In the genomic region with DNA sequence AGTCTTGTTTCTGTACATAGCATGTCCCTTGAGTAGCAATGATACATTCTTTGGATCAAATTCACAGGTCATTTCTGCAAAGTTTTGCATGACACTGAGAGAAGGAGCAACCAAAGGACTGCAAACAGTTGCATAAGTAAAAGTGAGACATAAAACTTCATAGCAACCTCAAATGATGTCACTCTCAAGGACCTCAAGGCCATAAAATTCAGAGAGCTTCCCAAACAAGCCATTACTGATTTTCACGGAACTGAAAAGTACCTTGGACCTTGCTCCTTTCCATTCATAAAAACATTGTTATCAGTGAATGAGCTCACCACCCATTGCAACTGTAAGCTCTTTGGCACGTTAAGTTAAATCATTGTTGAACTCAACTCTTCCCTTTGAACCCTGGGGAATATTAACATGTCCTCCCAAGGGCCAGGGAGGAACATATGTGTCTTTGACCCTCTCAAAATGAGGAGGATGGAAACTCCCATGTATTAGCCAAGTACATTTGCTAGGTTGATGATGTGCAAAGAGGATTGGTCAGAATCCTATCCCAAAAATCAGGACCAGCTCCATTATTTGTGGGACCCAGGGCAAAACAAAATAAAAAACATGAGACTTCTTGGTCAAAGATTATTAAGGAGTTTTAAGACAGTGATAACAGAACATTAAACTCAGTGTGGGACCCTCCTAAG, we compare ENCODE assay signal across 30 cellular contexts.
DNase-seq lines count a peak whose midpoint lies in the region; ATAC-seq, FAIRE-seq and TF ChIP-seq lines count a peak whose summit lies in the region.
"Had no signal": no experiment of that assay in that cellular context is flagged by ENCODE, and none has a peak within 500 bp of the region (broad histone marks: within the 10 kb centered on the region; RNA-seq: fewer than 3 reads in every experiment).

No MANE protein-coding gene starts in this region.

- POLR2A ChIA-PET in Caco-2 (lab: Charles Lee) = interaction anchor here (0.6 to 1.5 kb wide), 3 partner anchors 14 to 1049 kb away, joined by 3 read pairs; partner anchors contain the start of gene GAN

- ATAC-seq in pancreas (peak; percentile 66 to 92 (median 90)), GM21367 (IDR thresholded peaks at IDR 0.05; ENCODE audit: unreplicated experiment) (no peak), GM21381 (IDR thresholded peaks at IDR 0.05; ENCODE audit: unreplicated experiment) (no peak)
- ATAC-seq: stimulated activated naive CD8-positive, alpha-beta T cell treated with anti-CD3 and anti-CD28 coated beads, Interleukin-15, amount 100 ng/mL, for 72 hours had no signal

- H3K9me3 ChIP-seq in Caco-2 (no peaks in the 10 kb centered on the region), pancreas (no peaks in the 10 kb centered on the region)
- H3K9me3 ChIP-seq: neutrophil, tibial artery had no signal

- TF ChIP-seq CTCF in Caco-2 (IDR thresholded peaks at IDR 0.05; ENCODE audit: insufficient read depth in 1 of 2, low read depth in 1 of 2, low read length in 1 of 2, severe bottlenecking in 1 of 2, unreplicated experiment in 1 of 2) (no peak), pancreas (IDR thresholded peaks at IDR 0.05) (no peak), D721Med (IDR thresholded peaks at IDR 0.05; ENCODE audit: insufficient read depth, missing control alignments) (no peak)

- peak overlapping the region; percentile 96 for H3K27ac Mint-ChIP-seq in Caco-2 (ENCODE audit: unreplicated experiment)
- no peak overlapping the region for H3K27ac Mint-ChIP-seq in activated CD4-positive, alpha-beta T cell treated with anti-CD3 and anti-CD28 coated beads, Interleukin-2, amount 10 ng/mL, durations not matched to agents 24 days and 14 days
- H3K27ac Mint-ChIP-seq: activated naive CD4-positive, alpha-beta T cell treated with anti-CD3 and anti-CD28 coated beads, Interleukin-2, amount 10 ng/mL, durations not matched to agents 7 days and 5 days had no signal

- H3K4me1 ChIP-seq in Caco-2 = peaks cover 47% of the 10 kb centered on the region
- peaks cover 0 to 5% (median 4%) of the 10 kb centered on the region in 3 donors for H3K4me1 ChIP-seq in pancreas
- H3K4me1 ChIP-seq: tibial artery had no signal

- FAIRE-seq in RCC 7860 (lab: Jason Lieb, UNC) (no peak), islet of Langerhans (lab: Jason Lieb, UNC) (peak; percentile 78), pancreas (lab: Jason Lieb, UNC) (peak; percentile 49), D721Med (lab: Jason Lieb, UNC) (no peak)
- FAIRE-seq: A204.1, endothelial cell of umbilical vein had no signal

- intact Hi-C loops in Caco-2 (cut with micrococcal nuclease; ENCODE audit: unreplicated experiment) = loop anchor here (1.0 to 10.0 kb wide), 3 partner anchors 35 to 511 kb away; no protein-coding TSS in a partner anchor
- intact Hi-C loops in pancreas (cut with DNase I) = no loop called here
- intact Hi-C loops in activated CD4-positive, alpha-beta T cell treated with anti-CD3 and anti-CD28 coated beads, Interleukin-2, amount 10 ng/mL, durations not matched to agents 24 days and 14 days (cut with micrococcal nuclease) = no loop called here

- BruUV-seq in Caco-2 (replicated peaks; lab: Mats Ljungman, UMichigan) = no TSS peak

- H3K27ac ChIP-seq in pancreas = peak overlapping the region in 1 of 4 donors; percentile 38
- H3K27ac ChIP-seq: neutrophil, tibial artery had no signal

- no peaks in the 10 kb centered on the region for H3K36me3 ChIP-seq in Caco-2 (ENCODE audit: control insufficient read depth, insufficient read depth, low read length)
- H3K36me3 ChIP-seq in pancreas = no peaks in the 10 kb centered on the region
- H3K36me3 ChIP-seq: neutrophil, tibial artery had no signal

- peaks cover 7% of the 10 kb centered on the region for H3K36me3 Mint-ChIP-seq in Caco-2 (ENCODE audit: insufficient read depth, unreplicated experiment)
- no peaks in the 10 kb centered on the region for H3K36me3 Mint-ChIP-seq in activated CD4-positive, alpha-beta T cell treated with anti-CD3 and anti-CD28 coated beads, Interleukin-2, amount 10 ng/mL, durations not matched to agents 24 days and 14 days (ENCODE audit: low read depth)
- H3K36me3 Mint-ChIP-seq: activated naive CD4-positive, alpha-beta T cell treated with anti-CD3 and anti-CD28 coated beads, Interleukin-2, amount 10 ng/mL, durations not matched to agents 7 days and 5 days had no signal

- 12 to 16% methylated on average over 2 of the region's 2 CpGs for WGBS in pancreas, 2 donors

- H3K27me3 Mint-ChIP-seq in Caco-2 (ENCODE audit: insufficient read depth, unreplicated experiment) = no peaks in the 10 kb centered on the region
- peaks cover 3% of the 10 kb centered on the region for H3K27me3 Mint-ChIP-seq in activated CD4-positive, alpha-beta T cell treated with anti-CD3 and anti-CD28 coated beads, Interleukin-2, amount 10 ng/mL, durations not matched to agents 24 days and 14 days
- H3K27me3 Mint-ChIP-seq: activated naive CD4-positive, alpha-beta T cell treated with anti-CD3 and anti-CD28 coated beads, Interleukin-2, amount 10 ng/mL, durations not matched to agents 7 days and 5 days had no signal

- H3K27me3 ChIP-seq in Caco-2 (replicated peaks; ENCODE audit: control insufficient read depth, insufficient read depth, low read length) = no peaks in the 10 kb centered on the region
- H3K27me3 ChIP-seq in pancreas = no peaks in the 10 kb centered on the region
- H3K27me3 ChIP-seq: neutrophil, tibial artery had no signal

- H3K4me3 ChIP-seq in Caco-2 (ENCODE audit: low read depth, low read length) = no peak overlapping the region
- H3K4me3 ChIP-seq in pancreas = no peak overlapping the region
- H3K4me3 ChIP-seq: lung, tibial artery had no signal

- CTCF ChIA-PET in Caco-2 (lab: Charles Lee) = interaction anchor here (0.5 to 1.5 kb wide), 8 partner anchors 11 to 262 kb away, joined by 3 to 6 read pairs (median 3); no protein-coding TSS in a partner anchor

- DNase-seq in Caco-2 (peak; percentile 69 to 84), RCC 7860 (ENCODE audit: low spot score) (peak; percentile 68), pancreas (no peak), D721Med (ENCODE audit: insufficient read length, low spot score) (no peak)
- no peak for DNase-seq in activated CD4-positive, alpha-beta T cell treated with anti-CD3 and anti-CD28 coated beads, Interleukin-2, amount 10 ng/mL, durations not matched to agents 24 days and 14 days
- DNase-seq: activated CD4-positive, alpha-beta T cell treated with anti-CD3 and anti-CD28 coated beads for 1 hour; activated naive CD4-positive, alpha-beta T cell treated with anti-CD3 and anti-CD28 coated beads, Interleukin-2, amount 10 ng/mL, durations not matched to agents 7 days and 5 days; activated T-cell treated with anti-CD3 and anti-CD28 coated beads, Interleukin-2, amount 50 U/mL, for 48 hours; C1 segment of cervical spinal cord; DMS 273 treated with DMSO at 0.1 percent for 48 hours; foreskin fibroblast; GDM1; hippocampal formation; Karpas-422; NCI-H1048; NCI-H1930; NCI-H2227 treated with DMSO at 0.1 percent for 48 hours; NCI-H82; SHP77; stimulated activated CD4-positive, alpha-beta T cell treated with anti-CD3 and anti-CD28 coated beads, Interleukin-12 subunit alpha, Interleukin-12 subunit beta, amount 100 ng/mL, for 4 hours; stimulated activated CD4-positive, alpha-beta T cell treated with anti-CD3 and anti-CD28 coated beads, Interleukin-4, amount 100 ng/mL, for 4 hours; stimulated activated naive CD8-positive, alpha-beta T cell treated with anti-CD3 and anti-CD28 coated beads, Interleukin-15, amount 100 ng/mL, for 72 hours; tibial artery had no signal

- H3K9me3 Mint-ChIP-seq in Caco-2 (ENCODE audit: unreplicated experiment) = peaks cover 18% of the 10 kb centered on the region
- H3K9me3 Mint-ChIP-seq in activated CD4-positive, alpha-beta T cell treated with anti-CD3 and anti-CD28 coated beads, Interleukin-2, amount 10 ng/mL, durations not matched to agents 24 days and 14 days = no peaks in the 10 kb centered on the region
- H3K9me3 Mint-ChIP-seq: activated naive CD4-positive, alpha-beta T cell treated with anti-CD3 and anti-CD28 coated beads, Interleukin-2, amount 10 ng/mL, durations not matched to agents 7 days and 5 days; stimulated activated naive CD8-positive, alpha-beta T cell treated with anti-CD3 and anti-CD28 coated beads, Interleukin-15, amount 100 ng/mL, for 72 hours had no signal

- H3K4me1 Mint-ChIP-seq in Caco-2 (ENCODE audit: low read depth, unreplicated experiment) = peaks cover 45% of the 10 kb centered on the region
- H3K4me1 Mint-ChIP-seq in activated CD4-positive, alpha-beta T cell treated with anti-CD3 and anti-CD28 coated beads, Interleukin-2, amount 10 ng/mL, durations not matched to agents 24 days and 14 days = peaks cover 3% of the 10 kb centered on the region
- H3K4me1 Mint-ChIP-seq: activated naive CD4-positive, alpha-beta T cell treated with anti-CD3 and anti-CD28 coated beads, Interleukin-2, amount 10 ng/mL, durations not matched to agents 7 days and 5 days had no signal

- H3K4me3 Mint-ChIP-seq in Caco-2 (ENCODE audit: unreplicated experiment) = peak overlapping the region; percentile 71
- H3K4me3 Mint-ChIP-seq in activated CD4-positive, alpha-beta T cell treated with anti-CD3 and anti-CD28 coated beads, Interleukin-2, amount 10 ng/mL, durations not matched to agents 24 days and 14 days = no peak overlapping the region
- H3K4me3 Mint-ChIP-seq: activated naive CD4-positive, alpha-beta T cell treated with anti-CD3 and anti-CD28 coated beads, Interleukin-2, amount 10 ng/mL, durations not matched to agents 7 days and 5 days; stimulated activated naive CD8-positive, alpha-beta T cell treated with anti-CD3 and anti-CD28 coated beads, Interleukin-15, amount 100 ng/mL, for 72 hours had no signal

Comparison
In these comparisons a context has a peak if more than half of its experiments do, and no peak if none do; other contexts are left out.
1. DNase-seq: peak in Caco-2 (2 of 2) and RCC 7860 (single experiment); none in pancreas (0 of 6), activated CD4-positive, alpha-beta T cell treated with anti-CD3 and anti-CD28 coated beads, Interleukin-2, amount 10 ng/mL, durations not matched to agents 24 days and 14 days (single experiment) and D721Med (single experiment).
2. ATAC-seq: peak in pancreas (4 of 4); none in GM21367 (single experiment) and GM21381 (single experiment).